ENCODE assay signal across 12 cellular contexts in genomic region chr5:80206282-80206681, GRCh38. TPM values are rescaled to one million over a fixed set of nuclear protein-coding genes. Genes with fewer than 3 reads are reported as not detected.
DNase-seq lines count a peak whose midpoint lies in the region; ATAC-seq, FAIRE-seq and TF ChIP-seq lines count a peak whose summit lies in the region.
"Had no signal": no experiment of that assay in that cellular context is flagged by ENCODE, and none has a peak within 500 bp of the region (broad histone marks: within the 10 kb centered on the region; RNA-seq: fewer than 3 reads in every experiment).

No MANE protein-coding gene starts in this region.

- no peaks in the 10 kb centered on the region for H3K27me3 ChIP-seq in adipocyte (replicated peaks; ENCODE audit: control insufficient read depth, insufficient read depth, low read length)
- H3K27me3 ChIP-seq: spleen had no signal

- no peak for TF ChIP-seq POLR2A in GM12892 (IDR thresholded peaks at IDR 0.05; ENCODE audit: low read depth, low read length)

- ATAC-seq in activated CD4-positive, CD25-positive, alpha-beta regulatory T cell treated with anti-CD3 and anti-CD28 coated beads, Interleukin-2, amount 50 U/mL, for 24 hours = peak; percentile 80 to 89
- ATAC-seq in left ventricle myocardium superior = peak; percentile 53
- ATAC-seq in GM19463 (IDR thresholded peaks at IDR 0.05; ENCODE audit: unreplicated experiment) = no peak
- ATAC-seq in HG03025 (IDR thresholded peaks at IDR 0.05; ENCODE audit: low FRiP score, unreplicated experiment) = no peak

- DNase-seq in activated CD4-positive, CD25-positive, alpha-beta regulatory T cell treated with anti-CD3 and anti-CD28 coated beads, Interleukin-2, amount 50 U/mL, for 72 hours = no peak
- DNase-seq in adipocyte (ENCODE audit: low read depth) = peak; percentile 48
- DNase-seq in left ventricle myocardium superior = no peak
- DNase-seq in substantia nigra (lab: John Stamatoyannopoulos, UW) = no peak
- no peak for DNase-seq in GM12892 (ENCODE audit: insufficient read length)
- DNase-seq: 8988T, NCI-H345, spleen had no signal

- no peaks in the 10 kb centered on the region for H3K36me3 ChIP-seq in adipocyte (ENCODE audit: control insufficient read depth, insufficient read depth, low read length, severe bottlenecking)

- H3K4me1 ChIP-seq in adipocyte (ENCODE audit: control insufficient read depth, insufficient read depth, low read length) = peaks cover 18% of the 10 kb centered on the region

- H3K27ac ChIP-seq in substantia nigra (ENCODE audit: low read depth, low read length, poor library complexity, severe bottlenecking) = peak overlapping the region; percentile 91

- intact Hi-C loops in left ventricle myocardium superior (cut with micrococcal nuclease) = no loop called here

- H3K9me3 ChIP-seq in adipocyte (ENCODE audit: control insufficient read depth, low read length) = no peaks in the 10 kb centered on the region
- H3K9me3 ChIP-seq: spleen had no signal

- FAIRE-seq in GM12892 (lab: Jason Lieb, UNC) = no peak

- H3K9ac ChIP-seq in adipocyte (ENCODE audit: low read length) = no peak overlapping the region

- H3K4me3 ChIP-seq in adipocyte (ENCODE audit: low read length) = no peak overlapping the region
- H3K4me3 ChIP-seq: lung, spleen had no signal

RNA-seq across cellular contexts. Expression of gene SERINC5, which starts 49.6 kb away (rescaled TPM):
- 13.7 TPM for total RNA-seq in left ventricle myocardium superior
- polyA plus RNA-seq in GM12892 (2012; ENCODE audit: missing spikeins) = 1.9 TPM

Comparison
In these comparisons a context has a peak if more than half of its experiments do, and no peak if none do; other contexts are left out.
1. ATAC-seq: peak in activated CD4-positive, CD25-positive, alpha-beta regulatory T cell treated with anti-CD3 and anti-CD28 coated beads, Interleukin-2, amount 50 U/mL, for 24 hours (2 of 2) and left ventricle myocardium superior (single experiment); none in GM19463 (single experiment) and HG03025 (single experiment).